Comparison of ENCODE assay signal across 30 cellular contexts in genomic region chr10:10503772-10504171, GRCh38.
"Had no signal": no experiment of that assay in that cellular context is flagged by ENCODE, and none has a peak within 500 bp of the region (broad histone marks: within the 10 kb centered on the region; RNA-seq: fewer than 3 reads in every experiment).

No MANE protein-coding gene starts in this region.

- H3K27ac Mint-ChIP-seq: dendritic cell treated with granulocyte-macrophage colony-stimulating factor and Interleukin-4, amounts not matched to agents 40 ng/mL and 50 ng/mL, for 4 days; effector memory CD8-positive, alpha-beta T cell; endodermal cell had no signal

- H3K79me2 ChIP-seq: hepatocyte had no signal

- H3K4me3 Mint-ChIP-seq: dendritic cell treated with granulocyte-macrophage colony-stimulating factor and Interleukin-4, amounts not matched to agents 40 ng/mL and 50 ng/mL, for 4 days; effector memory CD8-positive, alpha-beta T cell; endodermal cell had no signal

- H3K27ac ChIP-seq: colonic mucosa, coronary artery, epithelial cell of prostate, esophagus muscularis mucosa, esophagus squamous epithelium, foreskin keratinocyte, gastrocnemius medialis, gastroesophageal sphincter, heart left ventricle, heart right ventricle, hepatocyte had no signal

- H3K4me1 ChIP-seq: colonic mucosa, esophagus muscularis mucosa, esophagus squamous epithelium, foreskin keratinocyte, gastrocnemius medialis, gastroesophageal sphincter had no signal

- FAIRE-seq: colon, endometrium, endothelial cell of umbilical vein, frontal cortex had no signal

- H3K27me3 ChIP-seq: colonic mucosa, dorsolateral prefrontal cortex, esophagus muscularis mucosa, esophagus squamous epithelium, foreskin keratinocyte, gastrocnemius medialis, gastroesophageal sphincter, heart left ventricle, heart right ventricle, hepatocyte had no signal

- H3K4me3 ChIP-seq: colonic mucosa, coronary artery, dorsolateral prefrontal cortex, esophagus muscularis mucosa, esophagus squamous epithelium, gastrocnemius medialis, gastroesophageal sphincter, heart left ventricle, heart right ventricle, hepatocyte had no signal

- ATAC-seq: effector memory CD8-positive, alpha-beta T cell; esophagus mucosa; foreskin keratinocyte; gastrocnemius medialis; gastroesophageal sphincter; heart left ventricle; heart right ventricle had no signal

- H3K36me3 ChIP-seq: colonic mucosa, esophagus muscularis mucosa, esophagus squamous epithelium, gastrocnemius medialis, gastroesophageal sphincter, heart left ventricle, heart right ventricle had no signal

- DNase-seq: colonic mucosa; cortex of kidney; dermis blood vessel endothelial cell; dorsolateral prefrontal cortex; effector CD4-positive, alpha-beta T cell; effector CD8-positive, alpha-beta T cell; effector memory CD4-positive, alpha-beta T cell; effector memory CD8-positive, alpha-beta T cell; endodermal cell; erythroblast; esophagus squamous epithelium; foreskin fibroblast; foreskin keratinocyte; foreskin melanocyte; gastrocnemius medialis; glutamatergic neuron; head of caudate nucleus; heart left ventricle; heart right ventricle had no signal

- H3K4me2 ChIP-seq: hepatocyte had no signal

- H3K9me3 Mint-ChIP-seq: effector memory CD8-positive, alpha-beta T cell had no signal

- H2AFZ ChIP-seq: hepatocyte had no signal

- H3K9me3 ChIP-seq: colonic mucosa, esophagus muscularis mucosa, esophagus squamous epithelium, gastrocnemius medialis, gastroesophageal sphincter had no signal
